ENCODE assay signal across 6 cellular contexts in genomic region chr20:63795178-63795830, GRCh38.
"Had no signal": no experiment of that assay in that cellular context is flagged by ENCODE, and none has a peak within 500 bp of the region (broad histone marks: within the 10 kb centered on the region; RNA-seq: fewer than 3 reads in every experiment).

No MANE protein-coding gene starts in this region.

- H3K9me3 ChIP-seq: heart left ventricle, spleen, thoracic aorta had no signal

- H3K27ac ChIP-seq: coronary artery, heart left ventricle, thoracic aorta had no signal

- FAIRE-seq: islet of Langerhans had no signal

- H3K36me3 ChIP-seq: thoracic aorta had no signal

- DNase-seq: cerebellar nuclear complex had no signal

- H3K4me3 ChIP-seq: coronary artery, heart left ventricle, spleen, thoracic aorta had no signal
